Comparison of ENCODE assay signal across 1 cellular context in genomic region chr15:80780416-80781221, GRCh38.
A peak's percentile ranks its signal among the peaks of the same experiment; 100 is the strongest.
TF ChIP-seq lines count a peak whose summit lies in the region.

No MANE protein-coding gene starts in this region.

TF ChIP-seq in HepG2, 621 proteins besides CTCF, POLR2A, EP300 and RAD21 (continued from another document and continues in another):
- TF ChIP-seq PATZ1 (CRISPR knock-in tag; IDR thresholded peaks at IDR 0.05) (peak; percentile 68), DDIT3 (CRISPR knock-in tag; IDR thresholded peaks at IDR 0.05) (no peak), PHF5A (CRISPR knock-in tag; IDR thresholded peaks at IDR 0.05; ENCODE audit: low read depth, unreplicated experiment) (no peak), DZIP1 (CRISPR knock-in tag; IDR thresholded peaks at IDR 0.05) (peak; percentile 76; the same call in 1 of the 2 replicates), ZNF646 (CRISPR knock-in tag; IDR thresholded peaks at IDR 0.05) (no peak), ZNF816 (CRISPR knock-in tag; IDR thresholded peaks at IDR 0.05; ENCODE audit: borderline replicate concordance) (peak; percentile 74; the same call in 1 of the 2 replicates), MBNL3 (CRISPR knock-in tag; conservative IDR thresholded peaks at IDR 0.05) (no peak), RARG (CRISPR knock-in tag; IDR thresholded peaks at IDR 0.05; ENCODE audit: low read depth) (no peak; the same call in 1 of the 2 replicates), ZNF431 (CRISPR knock-in tag; IDR thresholded peaks at IDR 0.05; ENCODE audit: borderline replicate concordance, low read depth) (peak; percentile 80; the same call in 1 of the 2 replicates), ZMYM3 (CRISPR knock-in tag; IDR thresholded peaks at IDR 0.05) (no peak), CENPX (CRISPR knock-in tag; IDR thresholded peaks at IDR 0.05) (no peak), HNRNPLL (IDR thresholded peaks at IDR 0.05; ENCODE audit: low read depth, low read length, poor library complexity, severe bottlenecking) (peak; percentile 68), PREB (CRISPR knock-in tag; IDR thresholded peaks at IDR 0.05) (peak; percentile 62; the same call in 1 of the 2 replicates), ZSCAN5A (CRISPR knock-in tag; IDR thresholded peaks at IDR 0.05; ENCODE audit: borderline replicate concordance) (peak; percentile 92; the same call in 1 of the 2 replicates), FOXO1 (CRISPR knock-in tag; IDR thresholded peaks at IDR 0.05) (peak; percentile 80), ZNF441 (CRISPR knock-in tag; IDR thresholded peaks at IDR 0.05; ENCODE audit: borderline replicate concordance) (peak; percentile 92), ZBTB3 (CRISPR knock-in tag; IDR thresholded peaks at IDR 0.05; ENCODE audit: borderline replicate concordance, low read depth) (peak; percentile 67; the same call in 1 of the 2 replicates), ZNF543 (CRISPR knock-in tag; IDR thresholded peaks at IDR 0.05) (peak; percentile 91; the same call in 1 of the 2 replicates), ZNF678 (CRISPR knock-in tag; IDR thresholded peaks at IDR 0.05) (peak; percentile 88), HOXA9 (CRISPR knock-in tag; IDR thresholded peaks at IDR 0.05; ENCODE audit: borderline replicate concordance) (no peak; the same call in 1 of the 2 replicates), KLF12 (CRISPR knock-in tag; IDR thresholded peaks at IDR 0.05; ENCODE audit: borderline replicate concordance) (peak; percentile 82; the same call in 1 of the 2 replicates), PPARG (CRISPR knock-in tag; conservative IDR thresholded peaks at IDR 0.05) (peak; percentile 83), ZNF598 (CRISPR knock-in tag; IDR thresholded peaks at IDR 0.05; ENCODE audit: borderline replicate concordance) (peak; percentile 66; the same call in 1 of the 2 replicates), CBX5 (CRISPR knock-in tag; IDR thresholded peaks at IDR 0.05; ENCODE audit: borderline replicate concordance) (0 out of 2 replicates have a peak, but pooled peaks have one; percentile 49), TMF1 (CRISPR knock-in tag; IDR thresholded peaks at IDR 0.05; ENCODE audit: low read depth) (peak; percentile 90), MAFF (IDR thresholded peaks at IDR 0.05; ENCODE audit: low read depth, low read length) (no peak), PCBP1 (IDR thresholded peaks at IDR 0.05; ENCODE audit: borderline replicate concordance, low read depth, low read length) (no peak), ZNF781 (CRISPR knock-in tag; IDR thresholded peaks at IDR 0.05; ENCODE audit: borderline replicate concordance, not compliant biosample characterization) (peak; percentile 91)
- TF ChIP-seq, protein P1, sequence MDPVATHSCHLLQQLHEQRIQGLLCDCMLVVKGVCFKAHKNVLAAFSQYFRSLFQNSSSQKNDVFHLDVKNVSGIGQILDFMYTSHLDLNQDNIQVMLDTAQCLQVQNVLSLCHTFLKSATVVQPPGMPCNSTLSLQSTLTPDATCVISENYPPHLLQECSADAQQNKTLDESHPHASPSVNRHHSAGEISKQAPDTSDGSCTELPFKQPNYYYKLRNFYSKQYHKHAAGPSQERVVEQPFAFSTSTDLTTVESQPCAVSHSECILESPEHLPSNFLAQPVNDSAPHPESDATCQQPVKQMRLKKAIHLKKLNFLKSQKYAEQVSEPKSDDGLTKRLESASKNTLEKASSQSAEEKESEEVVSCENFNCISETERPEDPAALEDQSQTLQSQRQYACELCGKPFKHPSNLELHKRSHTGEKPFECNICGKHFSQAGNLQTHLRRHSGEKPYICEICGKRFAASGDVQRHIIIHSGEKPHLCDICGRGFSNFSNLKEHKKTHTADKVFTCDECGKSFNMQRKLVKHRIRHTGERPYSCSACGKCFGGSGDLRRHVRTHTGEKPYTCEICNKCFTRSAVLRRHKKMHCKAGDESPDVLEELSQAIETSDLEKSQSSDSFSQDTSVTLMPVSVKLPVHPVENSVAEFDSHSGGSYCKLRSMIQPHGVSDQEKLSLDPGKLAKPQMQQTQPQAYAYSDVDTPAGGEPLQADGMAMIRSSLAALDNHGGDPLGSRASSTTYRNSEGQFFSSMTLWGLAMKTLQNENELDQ (CRISPR knock-in tag; IDR thresholded peaks at IDR 0.05; ENCODE audit: borderline replicate concordance), result peak; percentile 93
- TF ChIP-seq, protein P2, sequence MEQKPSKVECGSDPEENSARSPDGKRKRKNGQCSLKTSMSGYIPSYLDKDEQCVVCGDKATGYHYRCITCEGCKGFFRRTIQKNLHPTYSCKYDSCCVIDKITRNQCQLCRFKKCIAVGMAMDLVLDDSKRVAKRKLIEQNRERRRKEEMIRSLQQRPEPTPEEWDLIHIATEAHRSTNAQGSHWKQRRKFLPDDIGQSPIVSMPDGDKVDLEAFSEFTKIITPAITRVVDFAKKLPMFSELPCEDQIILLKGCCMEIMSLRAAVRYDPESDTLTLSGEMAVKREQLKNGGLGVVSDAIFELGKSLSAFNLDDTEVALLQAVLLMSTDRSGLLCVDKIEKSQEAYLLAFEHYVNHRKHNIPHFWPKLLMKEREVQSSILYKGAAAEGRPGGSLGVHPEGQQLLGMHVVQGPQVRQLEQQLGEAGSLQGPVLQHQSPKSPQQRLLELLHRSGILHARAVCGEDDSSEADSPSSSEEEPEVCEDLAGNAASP (CRISPR knock-in tag; IDR thresholded peaks at IDR 0.05; ENCODE audit: borderline replicate concordance), result peak; percentile 93
- TF ChIP-seq, protein P3, sequence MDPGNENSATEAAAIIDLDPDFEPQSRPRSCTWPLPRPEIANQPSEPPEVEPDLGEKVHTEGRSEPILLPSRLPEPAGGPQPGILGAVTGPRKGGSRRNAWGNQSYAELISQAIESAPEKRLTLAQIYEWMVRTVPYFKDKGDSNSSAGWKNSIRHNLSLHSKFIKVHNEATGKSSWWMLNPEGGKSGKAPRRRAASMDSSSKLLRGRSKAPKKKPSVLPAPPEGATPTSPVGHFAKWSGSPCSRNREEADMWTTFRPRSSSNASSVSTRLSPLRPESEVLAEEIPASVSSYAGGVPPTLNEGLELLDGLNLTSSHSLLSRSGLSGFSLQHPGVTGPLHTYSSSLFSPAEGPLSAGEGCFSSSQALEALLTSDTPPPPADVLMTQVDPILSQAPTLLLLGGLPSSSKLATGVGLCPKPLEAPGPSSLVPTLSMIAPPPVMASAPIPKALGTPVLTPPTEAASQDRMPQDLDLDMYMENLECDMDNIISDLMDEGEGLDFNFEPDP (CRISPR knock-in tag; conservative IDR thresholded peaks at IDR 0.05), result no peak
- TF ChIP-seq, protein P4, sequence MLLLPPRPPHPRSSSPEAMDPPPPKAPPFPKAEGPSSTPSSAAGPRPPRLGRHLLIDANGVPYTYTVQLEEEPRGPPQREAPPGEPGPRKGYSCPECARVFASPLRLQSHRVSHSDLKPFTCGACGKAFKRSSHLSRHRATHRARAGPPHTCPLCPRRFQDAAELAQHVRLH (CRISPR knock-in tag; IDR thresholded peaks at IDR 0.05; ENCODE audit: borderline replicate concordance, low read depth), result peak; percentile 97
- TF ChIP-seq, protein P5, sequence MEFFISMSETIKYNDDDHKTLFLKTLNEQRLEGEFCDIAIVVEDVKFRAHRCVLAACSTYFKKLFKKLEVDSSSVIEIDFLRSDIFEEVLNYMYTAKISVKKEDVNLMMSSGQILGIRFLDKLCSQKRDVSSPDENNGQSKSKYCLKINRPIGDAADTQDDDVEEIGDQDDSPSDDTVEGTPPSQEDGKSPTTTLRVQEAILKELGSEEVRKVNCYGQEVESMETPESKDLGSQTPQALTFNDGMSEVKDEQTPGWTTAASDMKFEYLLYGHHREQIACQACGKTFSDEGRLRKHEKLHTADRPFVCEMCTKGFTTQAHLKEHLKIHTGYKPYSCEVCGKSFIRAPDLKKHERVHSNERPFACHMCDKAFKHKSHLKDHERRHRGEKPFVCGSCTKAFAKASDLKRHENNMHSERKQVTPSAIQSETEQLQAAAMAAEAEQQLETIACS (CRISPR knock-in tag; IDR thresholded peaks at IDR 0.05), result peak; percentile 73; the same call in 1 of the 2 replicates
